ENCODE assay signal across 1 cellular context in the genomic region with DNA sequence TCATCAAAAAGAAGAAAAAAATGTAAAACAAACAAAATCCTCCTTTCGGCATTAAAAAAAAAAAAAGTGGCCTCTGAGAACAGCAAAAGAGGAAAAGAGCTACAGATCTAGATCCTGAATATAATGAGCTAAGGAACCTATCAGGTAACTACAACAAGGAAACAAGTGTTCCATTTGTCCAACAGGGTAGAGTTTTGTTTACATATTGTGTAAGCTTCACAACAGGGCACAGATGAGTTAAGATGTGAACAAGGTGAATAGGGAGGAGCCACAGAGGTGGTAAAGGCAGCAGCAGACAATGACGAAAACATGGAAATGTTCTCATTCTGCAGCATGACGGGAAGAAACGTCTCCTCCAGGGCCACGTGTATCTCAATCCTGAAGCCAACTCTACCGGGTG.
TF ChIP-seq lines count a peak whose summit lies in the region.

No MANE protein-coding gene starts in this region.

TF ChIP-seq in WTC11, 78 proteins besides CTCF, POLR2A, EP300 and RAD21 (continued from another document):
- TF ChIP-seq, protein P1, sequence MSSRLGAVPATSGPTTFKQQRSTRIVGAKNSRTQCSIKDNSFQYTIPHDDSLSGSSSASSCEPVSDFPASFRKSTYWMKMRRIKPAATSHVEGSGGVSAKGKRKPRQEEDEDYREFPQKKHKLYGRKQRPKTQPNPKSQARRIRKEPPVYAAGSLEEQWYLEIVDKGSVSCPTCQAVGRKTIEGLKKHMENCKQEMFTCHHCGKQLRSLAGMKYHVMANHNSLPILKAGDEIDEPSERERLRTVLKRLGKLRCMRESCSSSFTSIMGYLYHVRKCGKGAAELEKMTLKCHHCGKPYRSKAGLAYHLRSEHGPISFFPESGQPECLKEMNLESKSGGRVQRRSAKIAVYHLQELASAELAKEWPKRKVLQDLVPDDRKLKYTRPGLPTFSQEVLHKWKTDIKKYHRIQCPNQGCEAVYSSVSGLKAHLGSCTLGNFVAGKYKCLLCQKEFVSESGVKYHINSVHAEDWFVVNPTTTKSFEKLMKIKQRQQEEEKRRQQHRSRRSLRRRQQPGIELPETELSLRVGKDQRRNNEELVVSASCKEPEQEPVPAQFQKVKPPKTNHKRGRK (CRISPR knock-in tag; IDR thresholded peaks at IDR 0.05; ENCODE audit: borderline replicate concordance), result no peak
